ENCODE assay signal across 1 cellular context in the genomic region with DNA sequence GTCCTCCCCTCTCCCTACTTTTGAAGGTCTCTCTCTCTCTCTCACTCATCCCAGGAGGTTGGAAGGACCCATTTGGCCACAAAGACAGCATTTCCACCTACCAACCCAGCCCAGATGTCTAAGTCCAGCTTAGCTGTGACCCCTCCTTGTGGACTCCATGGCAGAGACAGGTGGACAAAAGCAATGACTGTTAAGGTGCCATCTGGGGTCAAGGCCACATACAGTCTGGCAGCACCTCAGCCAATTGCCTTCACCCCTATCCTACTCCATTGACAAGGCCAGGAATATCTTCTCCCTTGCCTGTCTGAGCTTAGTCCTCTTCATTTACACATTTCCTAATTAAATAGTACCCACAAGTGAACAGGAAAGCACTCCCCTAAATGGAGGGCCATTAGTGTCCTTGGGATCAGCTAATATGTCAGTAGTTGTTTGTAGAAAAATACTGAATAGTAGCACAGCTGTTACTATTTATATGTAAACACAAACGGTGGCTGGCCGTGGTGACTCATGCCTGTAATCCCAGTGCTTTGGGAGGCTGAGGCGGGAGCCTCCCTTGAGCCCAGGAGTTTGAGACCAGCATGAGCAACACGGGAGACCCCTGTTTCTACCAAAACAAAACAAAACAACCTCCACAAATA.
TF ChIP-seq lines count a peak whose summit lies in the region.

No MANE protein-coding gene starts in this region.

TF ChIP-seq in HepG2, 621 proteins besides CTCF, POLR2A, EP300 and RAD21 (continued from another document and continues in another):
- TF ChIP-seq, protein P1, sequence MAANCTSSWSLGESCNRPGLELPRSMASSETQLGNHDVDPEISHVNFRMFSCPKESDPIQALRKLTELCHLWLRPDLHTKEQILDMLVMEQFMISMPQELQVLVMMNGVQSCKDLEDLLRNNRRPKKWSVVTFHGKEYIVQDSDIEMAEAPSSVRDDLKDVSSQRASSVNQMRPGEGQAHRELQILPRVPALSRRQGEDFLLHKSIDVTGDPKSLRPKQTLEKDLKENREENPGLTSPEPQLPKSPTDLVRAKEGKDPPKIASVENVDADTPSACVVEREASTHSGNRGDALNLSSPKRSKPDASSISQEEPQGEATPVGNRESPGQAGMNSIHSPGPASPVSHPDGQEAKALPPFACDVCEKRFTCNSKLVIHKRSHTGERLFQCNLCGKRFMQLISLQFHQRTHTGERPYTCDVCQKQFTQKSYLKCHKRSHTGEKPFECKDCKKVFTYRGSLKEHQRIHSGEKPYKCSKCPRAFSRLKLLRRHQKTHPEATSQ (CRISPR knock-in tag; IDR thresholded peaks at IDR 0.05; ENCODE audit: borderline replicate concordance) = peak; percentile 48; the same call in 1 of the 2 replicates
- TF ChIP-seq STAT5B (CRISPR knock-in tag; IDR thresholded peaks at IDR 0.05) = no peak
- TF ChIP-seq, protein P2, sequence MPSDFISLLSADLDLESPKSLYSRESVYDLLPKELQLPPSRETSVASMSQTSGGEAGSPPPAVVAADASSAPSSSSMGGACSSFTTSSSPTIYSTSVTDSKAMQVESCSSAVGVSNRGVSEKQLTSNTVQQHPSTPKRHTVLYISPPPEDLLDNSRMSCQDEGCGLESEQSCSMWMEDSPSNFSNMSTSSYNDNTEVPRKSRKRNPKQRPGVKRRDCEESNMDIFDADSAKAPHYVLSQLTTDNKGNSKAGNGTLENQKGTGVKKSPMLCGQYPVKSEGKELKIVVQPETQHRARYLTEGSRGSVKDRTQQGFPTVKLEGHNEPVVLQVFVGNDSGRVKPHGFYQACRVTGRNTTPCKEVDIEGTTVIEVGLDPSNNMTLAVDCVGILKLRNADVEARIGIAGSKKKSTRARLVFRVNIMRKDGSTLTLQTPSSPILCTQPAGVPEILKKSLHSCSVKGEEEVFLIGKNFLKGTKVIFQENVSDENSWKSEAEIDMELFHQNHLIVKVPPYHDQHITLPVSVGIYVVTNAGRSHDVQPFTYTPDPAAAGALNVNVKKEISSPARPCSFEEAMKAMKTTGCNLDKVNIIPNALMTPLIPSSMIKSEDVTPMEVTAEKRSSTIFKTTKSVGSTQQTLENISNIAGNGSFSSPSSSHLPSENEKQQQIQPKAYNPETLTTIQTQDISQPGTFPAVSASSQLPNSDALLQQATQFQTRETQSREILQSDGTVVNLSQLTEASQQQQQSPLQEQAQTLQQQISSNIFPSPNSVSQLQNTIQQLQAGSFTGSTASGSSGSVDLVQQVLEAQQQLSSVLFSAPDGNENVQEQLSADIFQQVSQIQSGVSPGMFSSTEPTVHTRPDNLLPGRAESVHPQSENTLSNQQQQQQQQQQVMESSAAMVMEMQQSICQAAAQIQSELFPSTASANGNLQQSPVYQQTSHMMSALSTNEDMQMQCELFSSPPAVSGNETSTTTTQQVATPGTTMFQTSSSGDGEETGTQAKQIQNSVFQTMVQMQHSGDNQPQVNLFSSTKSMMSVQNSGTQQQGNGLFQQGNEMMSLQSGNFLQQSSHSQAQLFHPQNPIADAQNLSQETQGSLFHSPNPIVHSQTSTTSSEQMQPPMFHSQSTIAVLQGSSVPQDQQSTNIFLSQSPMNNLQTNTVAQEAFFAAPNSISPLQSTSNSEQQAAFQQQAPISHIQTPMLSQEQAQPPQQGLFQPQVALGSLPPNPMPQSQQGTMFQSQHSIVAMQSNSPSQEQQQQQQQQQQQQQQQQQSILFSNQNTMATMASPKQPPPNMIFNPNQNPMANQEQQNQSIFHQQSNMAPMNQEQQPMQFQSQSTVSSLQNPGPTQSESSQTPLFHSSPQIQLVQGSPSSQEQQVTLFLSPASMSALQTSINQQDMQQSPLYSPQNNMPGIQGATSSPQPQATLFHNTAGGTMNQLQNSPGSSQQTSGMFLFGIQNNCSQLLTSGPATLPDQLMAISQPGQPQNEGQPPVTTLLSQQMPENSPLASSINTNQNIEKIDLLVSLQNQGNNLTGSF (CRISPR knock-in tag; IDR thresholded peaks at IDR 0.05) = no peak
- no peak for TF ChIP-seq ZNF619 (CRISPR knock-in tag; IDR thresholded peaks at IDR 0.05)
- no peak for TF ChIP-seq RBAK (CRISPR knock-in tag; IDR thresholded peaks at IDR 0.05)
- no peak for TF ChIP-seq MAF1 (CRISPR knock-in tag; IDR thresholded peaks at IDR 0.05; ENCODE audit: borderline replicate concordance)
- no peak; the same call in 1 of the 2 replicates for TF ChIP-seq KDM5B (CRISPR knock-in tag; IDR thresholded peaks at IDR 0.05; ENCODE audit: borderline replicate concordance)
- TF ChIP-seq, protein P3, sequence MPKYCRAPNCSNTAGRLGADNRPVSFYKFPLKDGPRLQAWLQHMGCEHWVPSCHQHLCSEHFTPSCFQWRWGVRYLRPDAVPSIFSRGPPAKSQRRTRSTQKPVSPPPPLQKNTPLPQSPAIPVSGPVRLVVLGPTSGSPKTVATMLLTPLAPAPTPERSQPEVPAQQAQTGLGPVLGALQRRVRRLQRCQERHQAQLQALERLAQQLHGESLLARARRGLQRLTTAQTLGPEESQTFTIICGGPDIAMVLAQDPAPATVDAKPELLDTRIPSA (CRISPR knock-in tag; IDR thresholded peaks at IDR 0.05; ENCODE audit: borderline replicate concordance) = no peak
- TF ChIP-seq ZFP36 (IDR thresholded peaks at IDR 0.05; ENCODE audit: borderline replicate concordance, low read depth, low read length, partially characterized antibody) = no peak
- no peak for TF ChIP-seq BRD4 (CRISPR knock-in tag; IDR thresholded peaks at IDR 0.05)
- TF ChIP-seq, protein P4, sequence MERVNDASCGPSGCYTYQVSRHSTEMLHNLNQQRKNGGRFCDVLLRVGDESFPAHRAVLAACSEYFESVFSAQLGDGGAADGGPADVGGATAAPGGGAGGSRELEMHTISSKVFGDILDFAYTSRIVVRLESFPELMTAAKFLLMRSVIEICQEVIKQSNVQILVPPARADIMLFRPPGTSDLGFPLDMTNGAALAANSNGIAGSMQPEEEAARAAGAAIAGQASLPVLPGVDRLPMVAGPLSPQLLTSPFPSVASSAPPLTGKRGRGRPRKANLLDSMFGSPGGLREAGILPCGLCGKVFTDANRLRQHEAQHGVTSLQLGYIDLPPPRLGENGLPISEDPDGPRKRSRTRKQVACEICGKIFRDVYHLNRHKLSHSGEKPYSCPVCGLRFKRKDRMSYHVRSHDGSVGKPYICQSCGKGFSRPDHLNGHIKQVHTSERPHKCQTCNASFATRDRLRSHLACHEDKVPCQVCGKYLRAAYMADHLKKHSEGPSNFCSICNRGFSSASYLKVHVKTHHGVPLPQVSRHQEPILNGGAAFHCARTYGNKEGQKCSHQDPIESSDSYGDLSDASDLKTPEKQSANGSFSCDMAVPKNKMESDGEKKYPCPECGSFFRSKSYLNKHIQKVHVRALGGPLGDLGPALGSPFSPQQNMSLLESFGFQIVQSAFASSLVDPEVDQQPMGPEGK (CRISPR knock-in tag; IDR thresholded peaks at IDR 0.05) = 0 out of 2 replicates have a peak, but pooled peaks have one; percentile 46
- TF ChIP-seq, protein P5, sequence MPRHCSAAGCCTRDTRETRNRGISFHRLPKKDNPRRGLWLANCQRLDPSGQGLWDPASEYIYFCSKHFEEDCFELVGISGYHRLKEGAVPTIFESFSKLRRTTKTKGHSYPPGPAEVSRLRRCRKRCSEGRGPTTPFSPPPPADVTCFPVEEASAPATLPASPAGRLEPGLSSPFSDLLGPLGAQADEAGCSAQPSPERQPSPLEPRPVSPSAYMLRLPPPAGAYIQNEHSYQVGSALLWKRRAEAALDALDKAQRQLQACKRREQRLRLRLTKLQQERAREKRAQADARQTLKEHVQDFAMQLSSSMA (CRISPR knock-in tag; IDR thresholded peaks at IDR 0.05) = no peak
- peak; percentile 61; the same call in 1 of the 2 replicates for TF ChIP-seq HIC2 (CRISPR knock-in tag; IDR thresholded peaks at IDR 0.05; ENCODE audit: low read depth)
- no peak for TF ChIP-seq ZNF713 (CRISPR knock-in tag; IDR thresholded peaks at IDR 0.05)
- TF ChIP-seq, protein P6, sequence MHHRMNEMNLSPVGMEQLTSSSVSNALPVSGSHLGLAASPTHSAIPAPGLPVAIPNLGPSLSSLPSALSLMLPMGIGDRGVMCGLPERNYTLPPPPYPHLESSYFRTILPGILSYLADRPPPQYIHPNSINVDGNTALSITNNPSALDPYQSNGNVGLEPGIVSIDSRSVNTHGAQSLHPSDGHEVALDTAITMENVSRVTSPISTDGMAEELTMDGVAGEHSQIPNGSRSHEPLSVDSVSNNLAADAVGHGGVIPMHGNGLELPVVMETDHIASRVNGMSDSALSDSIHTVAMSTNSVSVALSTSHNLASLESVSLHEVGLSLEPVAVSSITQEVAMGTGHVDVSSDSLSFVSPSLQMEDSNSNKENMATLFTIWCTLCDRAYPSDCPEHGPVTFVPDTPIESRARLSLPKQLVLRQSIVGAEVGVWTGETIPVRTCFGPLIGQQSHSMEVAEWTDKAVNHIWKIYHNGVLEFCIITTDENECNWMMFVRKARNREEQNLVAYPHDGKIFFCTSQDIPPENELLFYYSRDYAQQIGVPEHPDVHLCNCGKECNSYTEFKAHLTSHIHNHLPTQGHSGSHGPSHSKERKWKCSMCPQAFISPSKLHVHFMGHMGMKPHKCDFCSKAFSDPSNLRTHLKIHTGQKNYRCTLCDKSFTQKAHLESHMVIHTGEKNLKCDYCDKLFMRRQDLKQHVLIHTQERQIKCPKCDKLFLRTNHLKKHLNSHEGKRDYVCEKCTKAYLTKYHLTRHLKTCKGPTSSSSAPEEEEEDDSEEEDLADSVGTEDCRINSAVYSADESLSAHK (CRISPR knock-in tag; IDR thresholded peaks at IDR 0.05; ENCODE audit: borderline replicate concordance) = no peak
- TF ChIP-seq IKZF4 (CRISPR knock-in tag; IDR thresholded peaks at IDR 0.05; ENCODE audit: borderline replicate concordance, low read depth, not compliant biosample characterization) = no peak
- TF ChIP-seq RXRB (CRISPR knock-in tag; IDR thresholded peaks at IDR 0.05; ENCODE audit: borderline replicate concordance) = peak; percentile 98
- peak; percentile 73; the same call in 1 of the 2 replicates for TF ChIP-seq HOXA3 (CRISPR knock-in tag; IDR thresholded peaks at IDR 0.05)
- no peak for TF ChIP-seq MXI1 (IDR thresholded peaks at IDR 0.05; ENCODE audit: borderline replicate concordance, low read depth, low read length)
- no peak for TF ChIP-seq PAF1 (CRISPR knock-in tag; IDR thresholded peaks at IDR 0.05)
- peak; percentile 89 for TF ChIP-seq FOXA3 (CRISPR knock-in tag; IDR thresholded peaks at IDR 0.05)
- TF ChIP-seq ZNF503 (CRISPR knock-in tag; IDR thresholded peaks at IDR 0.05) = peak; percentile 74; the same call in 1 of the 2 replicates
- TF ChIP-seq ZNF547 (CRISPR knock-in tag; IDR thresholded peaks at IDR 0.05) = no peak
- TF ChIP-seq ZNF761 (CRISPR knock-in tag; conservative IDR thresholded peaks at IDR 0.05) = no peak
- TF ChIP-seq, protein P7, sequence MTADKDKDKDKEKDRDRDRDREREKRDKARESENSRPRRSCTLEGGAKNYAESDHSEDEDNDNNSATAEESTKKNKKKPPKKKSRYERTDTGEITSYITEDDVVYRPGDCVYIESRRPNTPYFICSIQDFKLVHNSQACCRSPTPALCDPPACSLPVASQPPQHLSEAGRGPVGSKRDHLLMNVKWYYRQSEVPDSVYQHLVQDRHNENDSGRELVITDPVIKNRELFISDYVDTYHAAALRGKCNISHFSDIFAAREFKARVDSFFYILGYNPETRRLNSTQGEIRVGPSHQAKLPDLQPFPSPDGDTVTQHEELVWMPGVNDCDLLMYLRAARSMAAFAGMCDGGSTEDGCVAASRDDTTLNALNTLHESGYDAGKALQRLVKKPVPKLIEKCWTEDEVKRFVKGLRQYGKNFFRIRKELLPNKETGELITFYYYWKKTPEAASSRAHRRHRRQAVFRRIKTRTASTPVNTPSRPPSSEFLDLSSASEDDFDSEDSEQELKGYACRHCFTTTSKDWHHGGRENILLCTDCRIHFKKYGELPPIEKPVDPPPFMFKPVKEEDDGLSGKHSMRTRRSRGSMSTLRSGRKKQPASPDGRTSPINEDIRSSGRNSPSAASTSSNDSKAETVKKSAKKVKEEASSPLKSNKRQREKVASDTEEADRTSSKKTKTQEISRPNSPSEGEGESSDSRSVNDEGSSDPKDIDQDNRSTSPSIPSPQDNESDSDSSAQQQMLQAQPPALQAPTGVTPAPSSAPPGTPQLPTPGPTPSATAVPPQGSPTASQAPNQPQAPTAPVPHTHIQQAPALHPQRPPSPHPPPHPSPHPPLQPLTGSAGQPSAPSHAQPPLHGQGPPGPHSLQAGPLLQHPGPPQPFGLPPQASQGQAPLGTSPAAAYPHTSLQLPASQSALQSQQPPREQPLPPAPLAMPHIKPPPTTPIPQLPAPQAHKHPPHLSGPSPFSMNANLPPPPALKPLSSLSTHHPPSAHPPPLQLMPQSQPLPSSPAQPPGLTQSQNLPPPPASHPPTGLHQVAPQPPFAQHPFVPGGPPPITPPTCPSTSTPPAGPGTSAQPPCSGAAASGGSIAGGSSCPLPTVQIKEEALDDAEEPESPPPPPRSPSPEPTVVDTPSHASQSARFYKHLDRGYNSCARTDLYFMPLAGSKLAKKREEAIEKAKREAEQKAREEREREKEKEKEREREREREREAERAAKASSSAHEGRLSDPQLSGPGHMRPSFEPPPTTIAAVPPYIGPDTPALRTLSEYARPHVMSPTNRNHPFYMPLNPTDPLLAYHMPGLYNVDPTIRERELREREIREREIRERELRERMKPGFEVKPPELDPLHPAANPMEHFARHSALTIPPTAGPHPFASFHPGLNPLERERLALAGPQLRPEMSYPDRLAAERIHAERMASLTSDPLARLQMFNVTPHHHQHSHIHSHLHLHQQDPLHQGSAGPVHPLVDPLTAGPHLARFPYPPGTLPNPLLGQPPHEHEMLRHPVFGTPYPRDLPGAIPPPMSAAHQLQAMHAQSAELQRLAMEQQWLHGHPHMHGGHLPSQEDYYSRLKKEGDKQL (CRISPR knock-in tag; IDR thresholded peaks at IDR 0.05; ENCODE audit: low read depth) = no peak
